8 cellular contexts compared by ENCODE assay signal in genomic region chr3:172201136-172201989, GRCh38.
DNase-seq lines count a peak whose midpoint lies in the region; ATAC-seq, FAIRE-seq and TF ChIP-seq lines count a peak whose summit lies in the region.

No MANE protein-coding gene starts in this region.

- no peak overlapping the region for H3K27ac Mint-ChIP-seq in stimulated activated effector memory CD8-positive, alpha-beta T cell treated with anti-CD3 and anti-CD28 coated beads, Interleukin-12 subunit alpha, Interleukin-12 subunit beta, amount 100 ng/mL, for 72 hours

- no peak overlapping the region for H2AFZ ChIP-seq in keratinocyte (ENCODE audit: control insufficient read depth, low read length)

- DNase-seq in LHCN-M2 (ENCODE audit: low read depth) = peak; percentile 99
- peak; percentile 12 to 72 for DNase-seq in ascending aorta (ENCODE audit: low spot score in 2 of 2)
- DNase-seq in keratinocyte (ENCODE audit: low read depth, low spot score) = no peak
- peak; percentile 60 for DNase-seq in testis
- no peak for DNase-seq in stimulated activated effector memory CD8-positive, alpha-beta T cell treated with anti-CD3 and anti-CD28 coated beads, Interleukin-12 subunit alpha, Interleukin-12 subunit beta, amount 100 ng/mL, for 72 hours (ENCODE audit: low spot score in 2 of 2)

- intact Hi-C loops in ascending aorta (cut with DNase I) (loop anchor here (2.0 to 5.0 kb wide), 3 partner anchors 49 to 121 kb away; no protein-coding TSS in a partner anchor), testis (cut with DNase I; ENCODE audit: low total_unique reads) (no loop called here)

- H3K79me2 ChIP-seq in keratinocyte (ENCODE audit: control insufficient read depth, insufficient read depth, low read length) = peaks cover 65% of the 10 kb centered on the region

- H3K4me3 ChIP-seq in ascending aorta = no peak overlapping the region
- H3K4me3 ChIP-seq in keratinocyte (ENCODE audit: control insufficient read depth in 2 of 3, extremely low read depth in 1 of 3, insufficient read depth in 2 of 3, low read depth in 1 of 3, low read length in 3 of 3) = peak overlapping the region in 1 of 3 experiments; percentile 24
- no peak overlapping the region for H3K4me3 ChIP-seq in testis

- H3K27me3 ChIP-seq in ascending aorta (no peaks in the 10 kb centered on the region), keratinocyte (ENCODE audit: control insufficient read depth, extremely low read depth, insufficient read depth, low read length) (no peaks in the 10 kb centered on the region), testis (no peaks in the 10 kb centered on the region)

- peaks cover 10% of the 10 kb centered on the region for H3K9me3 Mint-ChIP-seq in stimulated activated effector memory CD8-positive, alpha-beta T cell treated with anti-CD3 and anti-CD28 coated beads, Interleukin-12 subunit alpha, Interleukin-12 subunit beta, amount 100 ng/mL, for 72 hours

- ATAC-seq in GM18502 (IDR thresholded peaks at IDR 0.05; ENCODE audit: poor library complexity, unreplicated experiment) = no peak
- no peak for ATAC-seq in HG03175 (IDR thresholded peaks at IDR 0.05; ENCODE audit: unreplicated experiment)
- ATAC-seq in GM21786 (IDR thresholded peaks at IDR 0.05; ENCODE audit: unreplicated experiment) = no peak
- ATAC-seq in stimulated activated effector memory CD8-positive, alpha-beta T cell treated with anti-CD3 and anti-CD28 coated beads, Interleukin-12 subunit alpha, Interleukin-12 subunit beta, amount 100 ng/mL, for 72 hours = no peak

- H3K9ac ChIP-seq in keratinocyte (ENCODE audit: control insufficient read depth, extremely low read depth, insufficient read depth, low read length) = peak overlapping the region; percentile 34

- TF ChIP-seq CTCF in ascending aorta (IDR thresholded peaks at IDR 0.05) (no peak), keratinocyte (optimal IDR thresholded peaks at IDR 0.05 in 1 of 3, IDR thresholded peaks at IDR 0.05 in 1 of 3, conservative IDR thresholded peaks at IDR 0.05 in 1 of 3; ENCODE audit: extremely low read depth in 1 of 3, insufficient read depth in 2 of 3, low read length in 3 of 3) (no peak), testis (IDR thresholded peaks at IDR 0.05) (no peak)

- H3K4me2 ChIP-seq in keratinocyte (ENCODE audit: control insufficient read depth, extremely low read depth, insufficient read depth, low read depth, low read length) = peak overlapping the region; percentile 69

- 39 to 62% methylated on average over 12 of the region's 12 CpGs for WGBS in testis, 2 donors

- FAIRE-seq in keratinocyte (lab: Jason Lieb, UNC) = peak; percentile 69

- no peaks in the 10 kb centered on the region for H4K20me1 ChIP-seq in keratinocyte (ENCODE audit: control insufficient read depth, extremely low read depth, insufficient read depth, low read length)

- peaks cover 11 to 46% of the 10 kb centered on the region in 2 donors for H3K4me1 ChIP-seq in ascending aorta
- peaks cover 30% of the 10 kb centered on the region for H3K4me1 ChIP-seq in keratinocyte (ENCODE audit: control insufficient read depth, extremely low read depth, insufficient read depth, low read length)
- H3K4me1 ChIP-seq in testis = peaks cover 17% of the 10 kb centered on the region

- no peak overlapping the region for H3K4me3 Mint-ChIP-seq in stimulated activated effector memory CD8-positive, alpha-beta T cell treated with anti-CD3 and anti-CD28 coated beads, Interleukin-12 subunit alpha, Interleukin-12 subunit beta, amount 100 ng/mL, for 72 hours

- TF ChIP-seq POLR2A in testis (IDR thresholded peaks at IDR 0.05) = no peak

- H3K27ac ChIP-seq in ascending aorta (peak overlapping the region; percentile 75 to 88), keratinocyte (ENCODE audit: control insufficient read depth, insufficient read depth, low read length) (peak overlapping the region; percentile 79), testis (peak overlapping the region; percentile 21 to 62)

- dilution Hi-C loops in keratinocyte (cut with MboI; ENCODE audit: extremely low pct_ligation_motif_present, low sequenced_read_pairs) = no loop called here

- no peaks in the 10 kb centered on the region for H3K9me3 ChIP-seq in ascending aorta
- no peaks in the 10 kb centered on the region for H3K9me3 ChIP-seq in keratinocyte (ENCODE audit: control insufficient read depth, low read depth, low read length)
- no peaks in the 10 kb centered on the region for H3K9me3 ChIP-seq in testis

- H3K36me3 Mint-ChIP-seq in stimulated activated effector memory CD8-positive, alpha-beta T cell treated with anti-CD3 and anti-CD28 coated beads, Interleukin-12 subunit alpha, Interleukin-12 subunit beta, amount 100 ng/mL, for 72 hours = no peaks in the 10 kb centered on the region

- no peaks in the 10 kb centered on the region for H3K9me1 ChIP-seq in keratinocyte (ENCODE audit: control insufficient read depth, extremely low read depth, insufficient read depth, low read length)

- H3K4me1 Mint-ChIP-seq in stimulated activated effector memory CD8-positive, alpha-beta T cell treated with anti-CD3 and anti-CD28 coated beads, Interleukin-12 subunit alpha, Interleukin-12 subunit beta, amount 100 ng/mL, for 72 hours = peaks cover 4% of the 10 kb centered on the region

- no peaks in the 10 kb centered on the region for H3K36me3 ChIP-seq in ascending aorta
- peaks cover 0 to 2% of the 10 kb centered on the region in 2 experiments for H3K36me3 ChIP-seq in keratinocyte (ENCODE audit: control insufficient read depth in 2 of 2, extremely low read depth in 1 of 2, insufficient read depth in 2 of 2, low read length in 2 of 2)
- no peaks in the 10 kb centered on the region for H3K36me3 ChIP-seq in testis (ENCODE audit: low read depth, missing control alignments)

Comparison
In these comparisons a context has a peak if more than half of its experiments do, and no peak if none do; other contexts are left out.
1. DNase-seq: peak in LHCN-M2 (single experiment), ascending aorta (2 of 2) and testis (single experiment); none in keratinocyte (single experiment) and stimulated activated effector memory CD8-positive, alpha-beta T cell treated with anti-CD3 and anti-CD28 coated beads, Interleukin-12 subunit alpha, Interleukin-12 subunit beta, amount 100 ng/mL, for 72 hours (0 of 2).
2. Peak in every context shown above with its lines, with median percentiles within 50 percentile points of each other: H3K27ac ChIP-seq.